8 cellular contexts compared by ENCODE assay signal in genomic region chr14:57486767-57487379, GRCh38. TPM values are rescaled to one million over a fixed set of nuclear protein-coding genes. Genes with fewer than 3 reads are reported as not detected.
DNase-seq lines count a peak whose midpoint lies in the region; ATAC-seq and TF ChIP-seq lines count a peak whose summit lies in the region.

No MANE protein-coding gene starts in this region.

- H3K4me2 ChIP-seq in DND-41 (ENCODE audit: insufficient read depth, low read length): no peak overlapping the region

- CTCF ChIA-PET in CD4-positive, alpha-beta memory T cell (lab: Charles Lee; ENCODE audit: partially characterized antibody): no interaction called here

- no peaks in the 10 kb centered on the region for H3K9me3 ChIP-seq in DND-41 (ENCODE audit: insufficient read depth, low read length, severe bottlenecking)
- no peaks in the 10 kb centered on the region for H3K9me3 ChIP-seq in CD4-positive, alpha-beta memory T cell (ENCODE audit: control insufficient read depth in 1 of 2, low read length in 2 of 2)

- H3K4me1 Mint-ChIP-seq in CD4-positive, alpha-beta memory T cell: no peaks in the 10 kb centered on the region

- no peak overlapping the region for H3K4me3 ChIP-seq in DND-41 (ENCODE audit: low read depth in 1 of 2, low read length in 2 of 2)
- H3K4me3 ChIP-seq in CD4-positive, alpha-beta memory T cell (ENCODE audit: low read length in 2 of 2): no peak overlapping the region

- intact Hi-C loops in CD4-positive, alpha-beta memory T cell (cut with micrococcal nuclease): no loop called here

- no peaks in the 10 kb centered on the region for H4K20me1 ChIP-seq in DND-41 (ENCODE audit: insufficient read depth, low read length)

- no peaks in the 10 kb centered on the region for H3K4me1 ChIP-seq in DND-41 (ENCODE audit: insufficient read depth, low read length)
- no peaks in the 10 kb centered on the region for H3K4me1 ChIP-seq in foreskin keratinocyte
- H3K4me1 ChIP-seq in CD4-positive, alpha-beta memory T cell (ENCODE audit: insufficient read depth, low read length): no peaks in the 10 kb centered on the region

- no peak overlapping the region for H2AFZ ChIP-seq in DND-41 (ENCODE audit: low read depth, low read length)

- POLR2A ChIA-PET in CD4-positive, alpha-beta memory T cell (lab: Charles Lee; ENCODE audit: partially characterized antibody): no interaction called here

- H3K9ac ChIP-seq in DND-41 (ENCODE audit: low read depth, low read length): no peak overlapping the region

- H3K27ac ChIP-seq in DND-41 (ENCODE audit: low read length) (no peak overlapping the region), foreskin keratinocyte (no peak overlapping the region)
- H3K27ac ChIP-seq in CD4-positive, alpha-beta memory T cell (ENCODE audit: low read depth, low read length): no peak overlapping the region

- H3K79me2 ChIP-seq in DND-41 (ENCODE audit: insufficient read depth, low read length): no peaks in the 10 kb centered on the region

- peaks cover 0 to 3% (median 0%) of the 10 kb centered on the region in 8 donors for H3K9me3 Mint-ChIP-seq in CD4-positive, alpha-beta memory T cell

- H3K27me3 ChIP-seq in DND-41 (ENCODE audit: insufficient read depth, low read length, poor library complexity) (peaks cover 4% of the 10 kb centered on the region), foreskin keratinocyte (peaks cover 26% of the 10 kb centered on the region)
- H3K27me3 ChIP-seq in CD4-positive, alpha-beta memory T cell (ENCODE audit: insufficient read depth, low read length): no peaks in the 10 kb centered on the region

- H3K4me3 Mint-ChIP-seq in CD4-positive, alpha-beta memory T cell: no peak overlapping the region

- DNase-seq in DND-41 (peak; percentile 13), M059J (ENCODE audit: low read depth) (peak; percentile 53), RPMI8226 (peak; percentile 37), foreskin keratinocyte (peak in 1 of 2 donors; percentile 38), putamen (ENCODE audit: low spot score) (peak; percentile 36)
- no peak for DNase-seq in CD4-positive, alpha-beta memory T cell

- H3K27ac Mint-ChIP-seq in CD4-positive, alpha-beta memory T cell: no peak overlapping the region

- peaks cover 1 to 2% of the 10 kb centered on the region in 2 donors for H3K27me3 Mint-ChIP-seq in CD4-positive, alpha-beta memory T cell

- ATAC-seq in DND-41 (ENCODE audit: insufficient read depth, low read depth) (peak; percentile 65; the same call in 1 of the 3 replicates), foreskin keratinocyte (peak; percentile 52), HG02678 (IDR thresholded peaks at IDR 0.05; ENCODE audit: unreplicated experiment) (no peak), GM19324 (IDR thresholded peaks at IDR 0.05; ENCODE audit: low FRiP score, unreplicated experiment) (no peak)

- TF ChIP-seq CTCF in DND-41 (IDR thresholded peaks at IDR 0.05; ENCODE audit: borderline replicate concordance, extremely low read depth, low read length, poor library complexity, severe bottlenecking) (peak; percentile 69), foreskin keratinocyte (conservative IDR thresholded peaks at IDR 0.05) (peak; percentile 74)

- H3K36me3 ChIP-seq in DND-41 (ENCODE audit: insufficient read depth, low read length): no peaks in the 10 kb centered on the region
- H3K36me3 ChIP-seq in CD4-positive, alpha-beta memory T cell (ENCODE audit: insufficient read depth, low read length): no peaks in the 10 kb centered on the region

- no peaks in the 10 kb centered on the region for H3K36me3 Mint-ChIP-seq in CD4-positive, alpha-beta memory T cell

RNA-seq across cellular contexts. Expression of gene CCDC198, which starts 6.8 kb away (rescaled TPM):
- not detected in 2 replicates for total RNA-seq in M059J (2014; rRNA removed; shearing (Covaris generic))
- total RNA-seq in foreskin keratinocyte: not detected in 2 replicates
- not detected in 2 replicates for polyA plus RNA-seq in foreskin keratinocyte
- total RNA-seq in CD4-positive, alpha-beta memory T cell: not detected
- polyA plus RNA-seq in CD4-positive, alpha-beta memory T cell: not detected

Comparison
In these comparisons a context has a peak if more than half of its experiments do, and no peak if none do; other contexts are left out.
1. ATAC-seq: peak in DND-41 (single experiment) and foreskin keratinocyte (single experiment); none in HG02678 (single experiment) and GM19324 (single experiment).
2. DNase-seq: peak in DND-41 (single experiment), M059J (single experiment), RPMI8226 (single experiment) and putamen (single experiment); none in CD4-positive, alpha-beta memory T cell (0 of 5).